ENCODE assay signal across 8 cellular contexts in the genomic region with DNA sequence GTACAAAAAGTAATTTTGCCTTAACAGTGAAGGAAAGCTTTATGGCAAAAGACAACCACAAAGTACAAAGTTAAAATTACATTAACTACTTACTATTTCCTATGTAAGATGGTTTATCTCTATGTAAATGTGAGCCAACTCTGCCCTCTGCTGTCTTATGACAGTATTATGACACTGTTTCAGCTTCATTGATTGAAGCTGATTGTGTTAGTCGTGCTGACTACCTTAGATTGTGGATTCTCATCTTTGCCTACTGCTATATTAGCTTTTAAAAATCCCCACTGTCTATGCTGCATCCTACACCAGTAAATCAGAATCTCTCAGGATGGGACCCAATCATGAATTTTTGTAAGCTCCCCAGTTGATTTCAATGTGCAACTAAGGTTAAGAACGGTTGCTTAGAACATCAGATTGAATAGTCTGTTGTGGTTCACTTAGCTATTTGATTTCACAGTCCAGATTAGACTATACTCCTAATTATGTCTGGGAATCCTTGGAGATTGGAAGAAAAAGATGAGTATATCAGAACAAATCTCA. TPM values are rescaled to one million over a fixed set of nuclear protein-coding genes. Genes with fewer than 3 reads are reported as not detected.
DNase-seq lines count a peak whose midpoint lies in the region; ATAC-seq and TF ChIP-seq lines count a peak whose summit lies in the region.

No MANE protein-coding gene starts in this region.

- H3K79me2 ChIP-seq in SK-N-SH (ENCODE audit: insufficient read depth) = no peaks in the 10 kb centered on the region

- peak; percentile 77 for TF ChIP-seq CTCF in SK-N-SH (IDR thresholded peaks at IDR 0.05)

- no peaks in the 10 kb centered on the region for H3K9me3 Mint-ChIP-seq in naive thymus-derived CD4-positive, alpha-beta T cell

- no peak overlapping the region for H3K4me3 Mint-ChIP-seq in naive thymus-derived CD4-positive, alpha-beta T cell

- POLR2A ChIA-PET in SK-N-SH (lab: Yijun Ruan, JAX) = interaction anchor here (1.0 to 1.7 kb wide), 3 partner anchors 69 to 130 kb away, joined by 3 to 8 read pairs (median 5); no protein-coding TSS in a partner anchor
- POLR2A ChIA-PET in naive thymus-derived CD4-positive, alpha-beta T cell (lab: Charles Lee) = interaction anchor here (0.9 to 1.8 kb wide), 2 partner anchors 23 to 68 kb away, joined by 6 to 9 read pairs; no protein-coding TSS in a partner anchor

- H3F3A ChIP-seq in SK-N-SH (replicated peaks; ENCODE audit: insufficient read depth) = no peaks in the 10 kb centered on the region

- no peak for TF ChIP-seq EP300 in SK-N-SH (IDR thresholded peaks at IDR 0.05; ENCODE audit: borderline replicate concordance in 1 of 2, low read depth in 1 of 2, low read length in 1 of 2)

- H3K4me1 ChIP-seq in SK-N-SH (ENCODE audit: control insufficient read depth in 1 of 2, insufficient read depth in 2 of 2, low read depth in 1 of 2, low read length in 1 of 2) = no peaks in the 10 kb centered on the region
- H3K4me1 ChIP-seq in naive thymus-derived CD4-positive, alpha-beta T cell (ENCODE audit: control insufficient read depth in 2 of 2, insufficient read depth in 2 of 2, low read length in 2 of 2) = no peaks in the 10 kb centered on the region

- H3K36me3 ChIP-seq in SK-N-SH (replicated peaks in 1 of 2; ENCODE audit: control insufficient read depth in 1 of 2, insufficient read depth in 2 of 2, low read length in 1 of 2) = no peaks in the 10 kb centered on the region
- no peaks in the 10 kb centered on the region for H3K36me3 ChIP-seq in naive thymus-derived CD4-positive, alpha-beta T cell (ENCODE audit: control insufficient read depth in 2 of 3, insufficient read depth in 3 of 3, low read length in 3 of 3)

- H3K36me3 Mint-ChIP-seq in naive thymus-derived CD4-positive, alpha-beta T cell = no peaks in the 10 kb centered on the region

- H3K9ac ChIP-seq in SK-N-SH = no peak overlapping the region

- H3K4me2 ChIP-seq in SK-N-SH = no peak overlapping the region

- no peak overlapping the region; a peak in 1 of 4 replicates for H3K4me3 ChIP-seq in SK-N-SH (ENCODE audit: low read depth in 2 of 2, low read length in 1 of 2)
- no peak overlapping the region for H3K4me3 ChIP-seq in naive thymus-derived CD4-positive, alpha-beta T cell (ENCODE audit: low read length)

- H3K27ac Mint-ChIP-seq in naive thymus-derived CD4-positive, alpha-beta T cell = no peak overlapping the region

- H2AFZ ChIP-seq in SK-N-SH (ENCODE audit: low read depth) = no peak overlapping the region

- intact Hi-C loops in naive thymus-derived CD4-positive, alpha-beta T cell (cut with micrococcal nuclease) = loop anchor here (5.0 to 10.0 kb wide), 7 partner anchors 70 to 557 kb away; no protein-coding TSS in a partner anchor

- DNase-seq in Ammon's horn (ENCODE audit: low spot score) = peak; percentile 87
- peak; percentile 38 for DNase-seq in GM04504 (ENCODE audit: low read depth)
- peak; percentile 63 for DNase-seq in NCI-H1092 (lab: John Stamatoyannopoulos, UW)
- DNase-seq in SK-N-SH = peak; percentile 48
- DNase-seq in epidermal melanocyte (ENCODE audit: insufficient read length, low spot score) = peak; percentile 51
- DNase-seq in naive thymus-derived CD4-positive, alpha-beta T cell = peak in 7 of 9 donors; percentile 41 to 68 (median 61)

- peaks cover 0 to 39% (median 9%) of the 10 kb centered on the region in 5 donors for H3K27me3 Mint-ChIP-seq in naive thymus-derived CD4-positive, alpha-beta T cell

- H3K27ac ChIP-seq in SK-N-SH (ENCODE audit: low read depth in 2 of 2, low read length in 1 of 2) = no peak overlapping the region
- H3K27ac ChIP-seq in naive thymus-derived CD4-positive, alpha-beta T cell (ENCODE audit: low read depth, low read length) = no peak overlapping the region

- ATAC-seq in naive thymus-derived CD4-positive, alpha-beta T cell = peak; percentile 90
- ATAC-seq in GM21737 (IDR thresholded peaks at IDR 0.05; ENCODE audit: unreplicated experiment) (no peak), GM21515 (IDR thresholded peaks at IDR 0.05; ENCODE audit: unreplicated experiment) (no peak)

- no peaks in the 10 kb centered on the region; the same call in 1 of the 2 replicates for H3K27me3 ChIP-seq in SK-N-SH (ENCODE audit: insufficient read depth)
- H3K27me3 ChIP-seq in naive thymus-derived CD4-positive, alpha-beta T cell (ENCODE audit: control insufficient read depth in 2 of 2, insufficient read depth in 2 of 2, low read length in 2 of 2) = no peaks in the 10 kb centered on the region

- peak; percentile 87 for TF ChIP-seq RAD21 in SK-N-SH (IDR thresholded peaks at IDR 0.05; ENCODE audit: low read length)

- peaks cover 0 to 3% (median 0%) of the 10 kb centered on the region in 7 donors for H3K4me1 Mint-ChIP-seq in naive thymus-derived CD4-positive, alpha-beta T cell

- CTCF ChIA-PET in SK-N-SH (lab: Yijun Ruan, JAX) = interaction anchor here (0.5 to 6.1 kb wide), 75 partner anchors 10 to 524 kb away, joined by 3 to 163 read pairs (median 5); a partner anchor contains a TSS
- CTCF ChIA-PET in naive thymus-derived CD4-positive, alpha-beta T cell (lab: Charles Lee) = interaction anchor here (0.6 to 6.6 kb wide), 39 partner anchors 9 to 813 kb away, joined by 3 to 141 read pairs (median 5); a partner anchor contains a TSS

- no peaks in the 10 kb centered on the region for H3K9me3 ChIP-seq in SK-N-SH
- no peaks in the 10 kb centered on the region for H3K9me3 ChIP-seq in naive thymus-derived CD4-positive, alpha-beta T cell (ENCODE audit: control insufficient read depth in 2 of 3, low read length in 3 of 3)

- no peaks in the 10 kb centered on the region for H4K20me1 ChIP-seq in SK-N-SH (ENCODE audit: insufficient read depth)

- H3K9me2 ChIP-seq in SK-N-SH = no peaks in the 10 kb centered on the region

- WGBS in SK-N-SH (ENCODE audit: low lambda C conversion rate) = 48% methylated on average over 2 of the region's 2 CpGs

TF ChIP-seq in SK-N-SH, 30 proteins besides CTCF, POLR2A, EP300 and RAD21:
- TF ChIP-seq, protein P1, sequence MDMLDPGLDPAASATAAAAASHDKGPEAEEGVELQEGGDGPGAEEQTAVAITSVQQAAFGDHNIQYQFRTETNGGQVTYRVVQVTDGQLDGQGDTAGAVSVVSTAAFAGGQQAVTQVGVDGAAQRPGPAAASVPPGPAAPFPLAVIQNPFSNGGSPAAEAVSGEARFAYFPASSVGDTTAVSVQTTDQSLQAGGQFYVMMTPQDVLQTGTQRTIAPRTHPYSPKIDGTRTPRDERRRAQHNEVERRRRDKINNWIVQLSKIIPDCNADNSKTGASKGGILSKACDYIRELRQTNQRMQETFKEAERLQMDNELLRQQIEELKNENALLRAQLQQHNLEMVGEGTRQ (IDR thresholded peaks at IDR 0.05; ENCODE audit: borderline replicate concordance, low read depth, low read length) = no peak
- TF ChIP-seq TAF1 (IDR thresholded peaks at IDR 0.05; ENCODE audit: borderline replicate concordance, low read depth, low read length) = no peak
- TF ChIP-seq EZH2phosphoT487 (IDR thresholded peaks at IDR 0.05; ENCODE audit: borderline replicate concordance, low read depth) = no peak
- TF ChIP-seq GATA2 (CRISPR knock-in tag; IDR thresholded peaks at IDR 0.05) = peak; percentile 64
- TF ChIP-seq, protein P2, sequence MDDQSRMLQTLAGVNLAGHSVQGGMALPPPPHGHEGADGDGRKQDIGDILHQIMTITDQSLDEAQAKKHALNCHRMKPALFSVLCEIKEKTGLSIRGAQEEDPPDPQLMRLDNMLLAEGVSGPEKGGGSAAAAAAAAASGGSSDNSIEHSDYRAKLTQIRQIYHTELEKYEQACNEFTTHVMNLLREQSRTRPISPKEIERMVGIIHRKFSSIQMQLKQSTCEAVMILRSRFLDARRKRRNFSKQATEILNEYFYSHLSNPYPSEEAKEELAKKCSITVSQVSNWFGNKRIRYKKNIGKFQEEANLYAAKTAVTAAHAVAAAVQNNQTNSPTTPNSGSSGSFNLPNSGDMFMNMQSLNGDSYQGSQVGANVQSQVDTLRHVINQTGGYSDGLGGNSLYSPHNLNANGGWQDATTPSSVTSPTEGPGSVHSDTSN (IDR thresholded peaks at IDR 0.05) = no peak
- TF ChIP-seq SMC3 (IDR thresholded peaks at IDR 0.05; ENCODE audit: low read depth, low read length) = peak; percentile 91
- 0 out of 2 replicates have a peak, but pooled peaks have one; percentile 16 for TF ChIP-seq RCOR1 (IDR thresholded peaks at IDR 0.05; ENCODE audit: low read length)

RNA-seq across cellular contexts. Expression of a gene that starts 12.2 kb away (rescaled TPM):
- polyA plus RNA-seq in SK-N-SH (2012; rRNA removed) = 0.15 and 0.24 TPM in 2 replicates
- 0.08 TPM in 2 replicates for polyA plus RNA-seq in SK-N-SH (2012; cell fraction: cytosol; rRNA removed)
- 0.31 and 0.53 TPM in 2 replicates for polyA plus RNA-seq in SK-N-SH (2012; cell fraction: nucleus; rRNA removed)
- total RNA-seq in naive thymus-derived CD4-positive, alpha-beta T cell = under 1 TPM in 3 of 5 experiments, not detected in 2; 0.05 to 0.12 (median 0.05) TPM
- polyA plus RNA-seq in naive thymus-derived CD4-positive, alpha-beta T cell = not detected

RNA-seq across cellular contexts. Expression of a gene that starts 22.3 kb away (rescaled TPM):
- 66.8 and 74.8 TPM in 2 replicates for polyA plus RNA-seq in SK-N-SH (2012; rRNA removed)
- polyA plus RNA-seq in SK-N-SH (2012; cell fraction: cytosol; rRNA removed) = 90.1 and 147 TPM in 2 replicates
- polyA plus RNA-seq in SK-N-SH (2012; cell fraction: nucleus; rRNA removed) = 30.3 and 44.6 TPM in 2 replicates
- 100 to 1,000 TPM in 2 of 5 experiments, 10 to 100 TPM in 3; 71.9 to 117 (median 80.7) TPM for total RNA-seq in naive thymus-derived CD4-positive, alpha-beta T cell
- polyA plus RNA-seq in naive thymus-derived CD4-positive, alpha-beta T cell = 100 to 1,000 TPM; 177 to 204 TPM

RNA-seq across cellular contexts. Expression of a gene that starts 50.6 kb away (rescaled TPM):
- not detected in 2 replicates for polyA plus RNA-seq in SK-N-SH (2012; rRNA removed)
- not detected in 2 replicates for polyA plus RNA-seq in SK-N-SH (2012; cell fraction: cytosol; rRNA removed)
- polyA plus RNA-seq in SK-N-SH (2012; cell fraction: nucleus; rRNA removed) = not detected in 2 replicates
- not detected for total RNA-seq in naive thymus-derived CD4-positive, alpha-beta T cell
- not detected for polyA plus RNA-seq in naive thymus-derived CD4-positive, alpha-beta T cell
